4 cellular contexts compared by ENCODE assay signal in genomic region chr11:29447821-29448220, GRCh38.
"Had no signal": no experiment of that assay in that cellular context is flagged by ENCODE, and none has a peak within 500 bp of the region (broad histone marks: within the 10 kb centered on the region; RNA-seq: fewer than 3 reads in every experiment).

No MANE protein-coding gene starts in this region.

- H3K27ac Mint-ChIP-seq: GM23338, H9, IgD-negative memory B cell had no signal

- H3K9me3 Mint-ChIP-seq: GM23338, H9, IgD-negative memory B cell had no signal

- H3K4me3 Mint-ChIP-seq: GM23338, H9, IgD-negative memory B cell had no signal

- H3K36me3 Mint-ChIP-seq: IgD-negative memory B cell had no signal

- H3K4me3 ChIP-seq: GM23338 had no signal

- DNase-seq: H9 had no signal

- H3K27ac ChIP-seq: HL-60 had no signal

- H3K4me2 ChIP-seq: GM23338 had no signal

- H3K27me3 Mint-ChIP-seq: IgD-negative memory B cell had no signal

- H2AFZ ChIP-seq: GM23338 had no signal
